ENCODE assay signal across 7 cellular contexts in genomic region chr22:46055176-46055850, GRCh38.
DNase-seq lines count a peak whose midpoint lies in the region; ATAC-seq lines count a peak whose summit lies in the region.

No MANE protein-coding gene starts in this region.

- peak overlapping the region; percentile 85 to 92 for H3K27ac Mint-ChIP-seq in activated naive CD4-positive, alpha-beta T cell treated with anti-CD3 and anti-CD28 coated beads, Interleukin-2, amount 50 U/mL, for 72 hours

- H3K9me3 Mint-ChIP-seq in activated naive CD4-positive, alpha-beta T cell treated with anti-CD3 and anti-CD28 coated beads, Interleukin-2, amount 50 U/mL, for 72 hours = no peaks in the 10 kb centered on the region

- peak overlapping the region; percentile 64 to 85 (median 77) for H3K9ac ChIP-seq in subcutaneous abdominal adipose tissue (ENCODE audit: low read length in 5 of 5)

- no peak for ATAC-seq in activated naive CD4-positive, alpha-beta T cell treated with anti-CD3 and anti-CD28 coated beads, Interleukin-2, amount 50 U/mL, for 72 hours
- ATAC-seq in right cardiac atrium = peak; percentile 5 to 9
- ATAC-seq in HG02981 (IDR thresholded peaks at IDR 0.05; ENCODE audit: unreplicated experiment) = no peak

- H3K27ac ChIP-seq in right cardiac atrium (ENCODE audit: low read length) = peak overlapping the region; percentile 93
- peak overlapping the region; percentile 98 for H3K27ac ChIP-seq in subcutaneous abdominal adipose tissue (ENCODE audit: low read depth, low read length)

- intact Hi-C loops in right cardiac atrium (cut with DNase I) = no loop called here

- H3K4me3 ChIP-seq in right cardiac atrium (ENCODE audit: low read length) (peak overlapping the region; percentile 68), subcutaneous abdominal adipose tissue (ENCODE audit: low read depth in 1 of 5, low read length in 5 of 5) (peak overlapping the region; percentile 66 to 82 (median 77))

- H3K36me3 Mint-ChIP-seq in activated naive CD4-positive, alpha-beta T cell treated with anti-CD3 and anti-CD28 coated beads, Interleukin-2, amount 50 U/mL, for 72 hours = no peaks in the 10 kb centered on the region

- DNase-seq in KG1 (lab: John Stamatoyannopoulos, UW) = peak; percentile 67
- DNase-seq in activated naive CD4-positive, alpha-beta T cell treated with anti-CD3 and anti-CD28 coated beads, Interleukin-2, amount 50 U/mL, for 72 hours (ENCODE audit: low spot score in 2 of 2) = no peak
- DNase-seq in right cardiac atrium = peak; percentile 62 to 80 (median 75)
- no peak for DNase-seq in NCI-H345 treated with DMSO at 0.1 percent for 48 hours (lab: John Stamatoyannopoulos, UW; ENCODE audit: unreplicated experiment)
- DNase-seq in NCI-H446 (lab: John Stamatoyannopoulos, UW) = no peak

- H3K4me1 ChIP-seq in right cardiac atrium (ENCODE audit: control insufficient read depth, insufficient read depth, low read length) = peaks cover 19% of the 10 kb centered on the region
- H3K4me1 ChIP-seq in subcutaneous abdominal adipose tissue (ENCODE audit: control insufficient read depth in 5 of 5, insufficient read depth in 5 of 5, low read length in 5 of 5) = peaks cover 17 to 87% (median 86%) of the 10 kb centered on the region in 5 donors

- 18% methylated on average over 16 of the region's 16 CpGs for WGBS in right cardiac atrium

- H3K9me3 ChIP-seq in right cardiac atrium (ENCODE audit: control insufficient read depth, low read length) (no peaks in the 10 kb centered on the region), subcutaneous abdominal adipose tissue (ENCODE audit: control insufficient read depth in 5 of 5, low read length in 5 of 5) (no peaks in the 10 kb centered on the region)

- peaks cover 0 to 10% (median 6%) of the 10 kb centered on the region in 5 donors for H3K36me3 ChIP-seq in subcutaneous abdominal adipose tissue (ENCODE audit: control insufficient read depth in 5 of 5, insufficient read depth in 5 of 5, low read length in 5 of 5)

- H3K27me3 ChIP-seq in right cardiac atrium (ENCODE audit: control insufficient read depth, insufficient read depth) = no peaks in the 10 kb centered on the region
- no peaks in the 10 kb centered on the region for H3K27me3 ChIP-seq in subcutaneous abdominal adipose tissue (ENCODE audit: control insufficient read depth in 5 of 5, insufficient read depth in 4 of 5, low read length in 5 of 5)

Comparison
In these comparisons a context has a peak if more than half of its experiments do, and no peak if none do; other contexts are left out.
1. DNase-seq: peak in KG1 (single experiment) and right cardiac atrium (3 of 3); none in activated naive CD4-positive, alpha-beta T cell treated with anti-CD3 and anti-CD28 coated beads, Interleukin-2, amount 50 U/mL, for 72 hours (0 of 2), NCI-H345 treated with DMSO at 0.1 percent for 48 hours (single experiment) and NCI-H446 (0 of 2).
2. ATAC-seq: peak in right cardiac atrium (2 of 2); none in activated naive CD4-positive, alpha-beta T cell treated with anti-CD3 and anti-CD28 coated beads, Interleukin-2, amount 50 U/mL, for 72 hours (0 of 2) and HG02981 (single experiment).